ENCODE assay signal across 15 cellular contexts in genomic region chr11:121630041-121630440, GRCh38.
DNase-seq lines count a peak whose midpoint lies in the region; ATAC-seq and TF ChIP-seq lines count a peak whose summit lies in the region.
"Had no signal": no experiment of that assay in that cellular context is flagged by ENCODE, and none has a peak within 500 bp of the region (broad histone marks: within the 10 kb centered on the region; RNA-seq: fewer than 3 reads in every experiment).

No MANE protein-coding gene starts in this region.

- H3K27ac ChIP-seq in brain microvascular endothelial cell, result no peak overlapping the region
- H3K27ac ChIP-seq: gastroesophageal sphincter had no signal

- in situ Hi-C loops in brain microvascular endothelial cell (cut with HindIII; ENCODE audit: low pct_ligation_motif_present, low sequenced_read_pairs), result no loop called here

- no peak overlapping the region for H3K4me3 ChIP-seq in brain microvascular endothelial cell (ENCODE audit: low read depth, low read length)
- H3K4me3 ChIP-seq: gastroesophageal sphincter had no signal

- H3K27me3 ChIP-seq in brain microvascular endothelial cell (replicated peaks), result no peaks in the 10 kb centered on the region
- H3K27me3 ChIP-seq: gastroesophageal sphincter had no signal

- no peak for TF ChIP-seq CTCF in brain microvascular endothelial cell (IDR thresholded peaks at IDR 0.05; ENCODE audit: low read depth, low read length, missing control alignments)

- H3K36me3 ChIP-seq in brain microvascular endothelial cell (replicated peaks), result no peaks in the 10 kb centered on the region

- peak; percentile 68 for DNase-seq in AG08396 (ENCODE audit: low spot score)
- DNase-seq in HS-27A (ENCODE audit: low read depth), result peak; percentile 14
- DNase-seq in brain microvascular endothelial cell, result peak; percentile 85
- DNase-seq in kidney tubule cell (ENCODE audit: low spot score), result peak; percentile 50
- DNase-seq in OCI-M2 (lab: John Stamatoyannopoulos, UW; ENCODE audit: unreplicated experiment), result no peak
- DNase-seq in NCI-H1105 (lab: John Stamatoyannopoulos, UW), result no peak
- DNase-seq in activated naive CD4-positive, alpha-beta T cell (lab: John Stamatoyannopoulos, UW), result no peak
- DNase-seq: activated T-cell treated with anti-CD3 and anti-CD28 coated beads, Interleukin-2, amount 50 U/mL, for 48 hours; CD8-positive, alpha-beta T cell; central memory CD4-positive, alpha-beta T cell; NCI-H146; NCI-H774 had no signal

- no peak for ATAC-seq in HG03354 (IDR thresholded peaks at IDR 0.05; ENCODE audit: poor library complexity, severe bottlenecking, unreplicated experiment)
- ATAC-seq: CD8-positive, alpha-beta T cell; gastroesophageal sphincter; WTC11 had no signal

Comparison
In these comparisons a context has a peak if more than half of its experiments do, and no peak if none do; other contexts are left out.
1. DNase-seq: peak in AG08396 (single experiment), HS-27A (single experiment), brain microvascular endothelial cell (single experiment) and kidney tubule cell (single experiment); none in OCI-M2 (single experiment), NCI-H1105 (single experiment) and activated naive CD4-positive, alpha-beta T cell (0 of 4).